In the genomic region with DNA sequence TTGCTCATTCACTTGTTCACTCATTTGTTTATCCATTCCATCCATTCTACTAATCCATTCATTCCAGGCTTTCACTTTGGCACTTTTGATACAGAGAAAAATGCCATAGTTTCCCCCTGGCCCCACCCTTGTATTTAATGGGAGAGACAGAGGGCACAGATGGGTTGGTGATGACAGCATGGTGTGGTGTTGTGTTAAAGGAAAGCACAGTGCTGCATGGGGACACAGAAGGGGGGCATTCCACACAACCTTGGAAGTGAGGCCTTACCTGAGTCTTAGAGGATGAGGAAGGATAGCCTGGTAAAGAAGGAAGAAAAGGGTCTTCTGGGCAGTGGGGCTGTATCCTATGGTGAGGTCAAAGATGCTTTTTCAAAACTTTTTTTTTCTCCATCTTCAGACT, we compare ENCODE assay signal across 6 cellular contexts.
"Had no signal": no experiment of that assay in that cellular context is flagged by ENCODE, and none has a peak within 500 bp of the region (broad histone marks: within the 10 kb centered on the region; RNA-seq: fewer than 3 reads in every experiment).

No MANE protein-coding gene starts in this region.

- H3K4me3 ChIP-seq: GM23338, K562 had no signal

- H3K9me3 Mint-ChIP-seq: GM23338, H9 had no signal

- ATAC-seq: GM23338, K562 had no signal

- DNase-seq: H9, HCEC 1CT, IMR-90, KG1 had no signal

- H3K4me3 Mint-ChIP-seq: GM23338, H9 had no signal

- H3K27ac Mint-ChIP-seq: GM23338 had no signal

- H3K4me1 Mint-ChIP-seq: GM23338, H9 had no signal

- H3K4me2 ChIP-seq: GM23338 had no signal
